ENCODE assay signal across 1 cellular context in the genomic region with DNA sequence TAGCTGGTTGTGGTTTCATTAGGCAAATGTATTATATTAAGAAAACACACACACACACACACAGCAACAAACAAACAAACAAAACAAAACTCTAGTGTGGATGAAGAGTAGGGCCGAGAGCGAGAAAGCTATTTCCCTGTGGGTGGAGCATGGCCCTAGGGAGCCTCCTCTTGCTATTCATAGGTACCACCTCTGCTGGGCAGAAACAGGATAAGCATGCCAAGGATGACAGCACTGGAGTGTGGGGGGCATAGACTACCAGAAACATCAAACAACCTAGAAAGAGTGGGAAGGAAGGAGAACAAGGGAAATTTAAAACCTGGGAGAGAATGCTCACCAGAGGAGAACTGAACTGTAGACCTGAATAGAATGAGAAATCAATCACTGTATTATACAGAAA.
TF ChIP-seq lines count a peak whose summit lies in the region.

No MANE protein-coding gene starts in this region.

TF ChIP-seq in HEK293, 187 proteins besides CTCF, POLR2A, EP300 and RAD21:
- no peak for TF ChIP-seq ZBTB7A (tag by site-specific recombination; IDR thresholded peaks at IDR 0.05; ENCODE audit: low read depth)
- TF ChIP-seq, protein P1, sequence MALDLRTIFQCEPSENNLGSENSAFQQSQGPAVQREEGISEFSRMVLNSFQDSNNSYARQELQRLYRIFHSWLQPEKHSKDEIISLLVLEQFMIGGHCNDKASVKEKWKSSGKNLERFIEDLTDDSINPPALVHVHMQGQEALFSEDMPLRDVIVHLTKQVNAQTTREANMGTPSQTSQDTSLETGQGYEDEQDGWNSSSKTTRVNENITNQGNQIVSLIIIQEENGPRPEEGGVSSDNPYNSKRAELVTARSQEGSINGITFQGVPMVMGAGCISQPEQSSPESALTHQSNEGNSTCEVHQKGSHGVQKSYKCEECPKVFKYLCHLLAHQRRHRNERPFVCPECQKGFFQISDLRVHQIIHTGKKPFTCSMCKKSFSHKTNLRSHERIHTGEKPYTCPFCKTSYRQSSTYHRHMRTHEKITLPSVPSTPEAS (tag by site-specific recombination; IDR thresholded peaks at IDR 0.05): no peak
- TF ChIP-seq, protein P2, sequence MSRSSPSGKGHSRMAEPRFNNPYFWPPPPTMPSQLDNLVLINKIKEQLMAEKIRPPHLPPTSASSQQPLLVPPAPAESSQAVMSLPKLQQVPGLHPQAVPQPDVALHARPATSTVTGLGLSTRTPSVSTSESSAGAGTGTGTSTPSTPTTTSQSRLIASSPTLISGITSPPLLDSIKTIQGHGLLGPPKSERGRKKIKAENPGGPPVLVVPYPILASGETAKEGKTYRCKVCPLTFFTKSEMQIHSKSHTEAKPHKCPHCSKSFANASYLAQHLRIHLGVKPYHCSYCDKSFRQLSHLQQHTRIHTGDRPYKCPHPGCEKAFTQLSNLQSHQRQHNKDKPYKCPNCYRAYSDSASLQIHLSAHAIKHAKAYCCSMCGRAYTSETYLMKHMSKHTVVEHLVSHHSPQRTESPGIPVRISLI (tag by site-specific recombination; IDR thresholded peaks at IDR 0.05): no peak
- TF ChIP-seq ZFHX2 (tag by site-specific recombination; conservative IDR thresholded peaks at IDR 0.05): peak; percentile 14; the same call in 1 of the 2 replicates
- no peak for TF ChIP-seq ZNF24 (tag by site-specific recombination; IDR thresholded peaks at IDR 0.05)
- TF ChIP-seq EGR2 (tag by site-specific recombination; IDR thresholded peaks at IDR 0.05; ENCODE audit: low read depth): peak; percentile 68
- TF ChIP-seq, protein P3, sequence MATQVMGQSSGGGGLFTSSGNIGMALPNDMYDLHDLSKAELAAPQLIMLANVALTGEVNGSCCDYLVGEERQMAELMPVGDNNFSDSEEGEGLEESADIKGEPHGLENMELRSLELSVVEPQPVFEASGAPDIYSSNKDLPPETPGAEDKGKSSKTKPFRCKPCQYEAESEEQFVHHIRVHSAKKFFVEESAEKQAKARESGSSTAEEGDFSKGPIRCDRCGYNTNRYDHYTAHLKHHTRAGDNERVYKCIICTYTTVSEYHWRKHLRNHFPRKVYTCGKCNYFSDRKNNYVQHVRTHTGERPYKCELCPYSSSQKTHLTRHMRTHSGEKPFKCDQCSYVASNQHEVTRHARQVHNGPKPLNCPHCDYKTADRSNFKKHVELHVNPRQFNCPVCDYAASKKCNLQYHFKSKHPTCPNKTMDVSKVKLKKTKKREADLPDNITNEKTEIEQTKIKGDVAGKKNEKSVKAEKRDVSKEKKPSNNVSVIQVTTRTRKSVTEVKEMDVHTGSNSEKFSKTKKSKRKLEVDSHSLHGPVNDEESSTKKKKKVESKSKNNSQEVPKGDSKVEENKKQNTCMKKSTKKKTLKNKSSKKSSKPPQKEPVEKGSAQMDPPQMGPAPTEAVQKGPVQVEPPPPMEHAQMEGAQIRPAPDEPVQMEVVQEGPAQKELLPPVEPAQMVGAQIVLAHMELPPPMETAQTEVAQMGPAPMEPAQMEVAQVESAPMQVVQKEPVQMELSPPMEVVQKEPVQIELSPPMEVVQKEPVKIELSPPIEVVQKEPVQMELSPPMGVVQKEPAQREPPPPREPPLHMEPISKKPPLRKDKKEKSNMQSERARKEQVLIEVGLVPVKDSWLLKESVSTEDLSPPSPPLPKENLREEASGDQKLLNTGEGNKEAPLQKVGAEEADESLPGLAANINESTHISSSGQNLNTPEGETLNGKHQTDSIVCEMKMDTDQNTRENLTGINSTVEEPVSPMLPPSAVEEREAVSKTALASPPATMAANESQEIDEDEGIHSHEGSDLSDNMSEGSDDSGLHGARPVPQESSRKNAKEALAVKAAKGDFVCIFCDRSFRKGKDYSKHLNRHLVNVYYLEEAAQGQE (tag by site-specific recombination; IDR thresholded peaks at IDR 0.05): no peak
- no peak for TF ChIP-seq GFI1B (tag by site-specific recombination; IDR thresholded peaks at IDR 0.05)
- TF ChIP-seq, protein P4, sequence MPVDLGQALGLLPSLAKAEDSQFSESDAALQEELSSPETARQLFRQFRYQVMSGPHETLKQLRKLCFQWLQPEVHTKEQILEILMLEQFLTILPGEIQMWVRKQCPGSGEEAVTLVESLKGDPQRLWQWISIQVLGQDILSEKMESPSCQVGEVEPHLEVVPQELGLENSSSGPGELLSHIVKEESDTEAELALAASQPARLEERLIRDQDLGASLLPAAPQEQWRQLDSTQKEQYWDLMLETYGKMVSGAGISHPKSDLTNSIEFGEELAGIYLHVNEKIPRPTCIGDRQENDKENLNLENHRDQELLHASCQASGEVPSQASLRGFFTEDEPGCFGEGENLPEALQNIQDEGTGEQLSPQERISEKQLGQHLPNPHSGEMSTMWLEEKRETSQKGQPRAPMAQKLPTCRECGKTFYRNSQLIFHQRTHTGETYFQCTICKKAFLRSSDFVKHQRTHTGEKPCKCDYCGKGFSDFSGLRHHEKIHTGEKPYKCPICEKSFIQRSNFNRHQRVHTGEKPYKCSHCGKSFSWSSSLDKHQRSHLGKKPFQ (tag by site-specific recombination; IDR thresholded peaks at IDR 0.05): no peak
- no peak for TF ChIP-seq ZNF221 (tag by site-specific recombination; IDR thresholded peaks at IDR 0.05; ENCODE audit: borderline replicate concordance)
- no peak for TF ChIP-seq ZNF768 (tag by site-specific recombination; IDR thresholded peaks at IDR 0.05)
- TF ChIP-seq OSR2 (tag by site-specific recombination; IDR thresholded peaks at IDR 0.05): no peak
